Comparison of ENCODE assay signal across 8 cellular contexts in genomic region chr2:17878222-17879136, GRCh38. TPM values are rescaled to one million over a fixed set of nuclear protein-coding genes. Genes with fewer than 3 reads are reported as not detected.
DNase-seq lines count a peak whose midpoint lies in the region; ATAC-seq and TF ChIP-seq lines count a peak whose summit lies in the region.

KCNS3 (plus strand) TSS chr2:17878667; CDS start chr2:17931009, 52,342 bp downstream.

- H3K27ac ChIP-seq in CD8-positive, alpha-beta memory T cell (ENCODE audit: low read depth, low read length): no peak within 1 kb of the TSS
- H3K27ac ChIP-seq in Panc1 (ENCODE audit: low read length) (no peak within 1 kb of the TSS), colonic mucosa (peak within 1 kb of the TSS; percentile 77), liver (ENCODE audit: low read depth in 1 of 2, low read length in 2 of 2) (peak within 1 kb of the TSS in 1 of 2 donors; percentile 25), substantia nigra (ENCODE audit: low read depth, low read length, poor library complexity, severe bottlenecking) (peak within 1 kb of the TSS; percentile 23)

- in situ Hi-C loops in Panc1 (cut with HindIII; ENCODE audit: low pct_unique_long_range_greater_than_20kb, low sequenced_read_pairs): no loop called here

- peaks cover 10 to 29% (median 12%) of the 10 kb centered on the region in 3 donors for H3K4me1 Mint-ChIP-seq in CD8-positive, alpha-beta memory T cell

- peaks cover 15% of the 10 kb centered on the region for H3K27me3 ChIP-seq in CD8-positive, alpha-beta memory T cell (ENCODE audit: insufficient read depth, low read length, poor library complexity, severe bottlenecking)
- H3K27me3 ChIP-seq in Panc1 (ENCODE audit: control insufficient read depth, insufficient read depth, low read length): peaks cover 21% of the 10 kb centered on the region; the same call in 1 of the 2 replicates
- peaks cover 11% of the 10 kb centered on the region for H3K27me3 ChIP-seq in colonic mucosa
- peaks cover 0 to 2% (median 0%) of the 10 kb centered on the region in 4 donors for H3K27me3 ChIP-seq in liver (ENCODE audit: control insufficient read depth in 4 of 4, insufficient read depth in 4 of 4, low read length in 3 of 4)

- no peak for DNase-seq in CD8-positive, alpha-beta memory T cell
- DNase-seq in GM19238 (ENCODE audit: insufficient read length, low spot score) (peak; percentile 53), Panc1 (ENCODE audit: low read depth, low spot score) (no peak), colonic mucosa (peak; percentile 50), substantia nigra (lab: John Stamatoyannopoulos, UW) (peak in 13 of 49 donors; percentile 5 to 48 (median 27))
- no peak for DNase-seq in effector CD8-positive, alpha-beta T cell (lab: John Stamatoyannopoulos, UW)

- H3K4me3 Mint-ChIP-seq in CD8-positive, alpha-beta memory T cell: peak within 1 kb of the TSS in 6 of 7 donors; percentile 59 to 78 (median 71)

- no peaks in the 10 kb centered on the region for H3K36me3 Mint-ChIP-seq in CD8-positive, alpha-beta memory T cell

- peaks cover 52 to 75% of the 10 kb centered on the region in 2 donors for H3K27me3 Mint-ChIP-seq in CD8-positive, alpha-beta memory T cell

- TF ChIP-seq CTCF in Panc1 (IDR thresholded peaks at IDR 0.05) (no peak), colonic mucosa (IDR thresholded peaks at IDR 0.05) (no peak), liver (IDR thresholded peaks at IDR 0.05; ENCODE audit: low read depth, low read length, missing input control) (no peak)

- intact Hi-C loops in Panc1 (cut with micrococcal nuclease; ENCODE audit: unreplicated experiment): no loop called here
- intact Hi-C loops in colonic mucosa (cut with DNase I): no loop called here

- peak within 1 kb of the TSS in 1 of 8 donors; percentile 20 for H3K27ac Mint-ChIP-seq in CD8-positive, alpha-beta memory T cell

- no peak for TF ChIP-seq RAD21 in liver (IDR thresholded peaks at IDR 0.05)

- no peaks in the 10 kb centered on the region for H3K9me3 ChIP-seq in CD8-positive, alpha-beta memory T cell (ENCODE audit: low read length)
- H3K9me3 ChIP-seq in Panc1 (ENCODE audit: control insufficient read depth, insufficient read depth, low read depth, low read length): no peaks in the 10 kb centered on the region
- H3K9me3 ChIP-seq in colonic mucosa: no peaks in the 10 kb centered on the region
- H3K9me3 ChIP-seq in liver (ENCODE audit: control insufficient read depth in 4 of 4, low read length in 3 of 4): no peaks in the 10 kb centered on the region

- no peaks in the 10 kb centered on the region for H3K36me3 ChIP-seq in CD8-positive, alpha-beta memory T cell (ENCODE audit: insufficient read depth, low read length)
- no peaks in the 10 kb centered on the region for H3K36me3 ChIP-seq in Panc1 (ENCODE audit: control insufficient read depth, insufficient read depth, low read length)
- H3K36me3 ChIP-seq in colonic mucosa: no peaks in the 10 kb centered on the region
- no peaks in the 10 kb centered on the region for H3K36me3 ChIP-seq in liver (ENCODE audit: control insufficient read depth in 4 of 4, insufficient read depth in 3 of 4, low read depth in 1 of 4, low read length in 3 of 4)

- CTCF ChIA-PET in CD8-positive, alpha-beta memory T cell (lab: Charles Lee): no interaction called here
- CTCF ChIA-PET in Panc1 (lab: Charles Lee): no interaction called here

- POLR2A ChIA-PET in CD8-positive, alpha-beta memory T cell (lab: Charles Lee): no interaction called here
- POLR2A ChIA-PET in Panc1 (lab: Charles Lee): no interaction called here

- no peaks in the 10 kb centered on the region for H3K4me1 ChIP-seq in CD8-positive, alpha-beta memory T cell (ENCODE audit: insufficient read depth, low read length)
- peaks cover 5% of the 10 kb centered on the region; the same call in 1 of the 2 replicates for H3K4me1 ChIP-seq in Panc1 (ENCODE audit: control insufficient read depth, insufficient read depth, low read length)
- no peaks in the 10 kb centered on the region for H3K4me1 ChIP-seq in colonic mucosa
- peaks cover 9 to 23% (median 20%) of the 10 kb centered on the region in 4 donors for H3K4me1 ChIP-seq in liver (ENCODE audit: control insufficient read depth in 4 of 4, insufficient read depth in 4 of 4, low read length in 3 of 4)

- H3K4me3 ChIP-seq in CD8-positive, alpha-beta memory T cell (ENCODE audit: low read length): no peak within 1 kb of the TSS
- H3K4me3 ChIP-seq in Panc1 (ENCODE audit: low read depth in 2 of 2, low read length in 2 of 2) (peak within 1 kb of the TSS; percentile 38 to 50), colonic mucosa (peak within 1 kb of the TSS; percentile 79), liver (ENCODE audit: low read depth in 1 of 3, low read length in 3 of 3) (peak within 1 kb of the TSS; percentile 21 to 78 (median 73))

- WGBS in liver: 1% methylated on average over 114 of the region's 114 CpGs

- H3K9ac ChIP-seq in colonic mucosa (ENCODE audit: low read depth in 2 of 2, low read length in 2 of 2) (peak within 1 kb of the TSS; percentile 68 to 88), liver (ENCODE audit: low read depth in 1 of 2, low read length in 2 of 2) (no peak within 1 kb of the TSS)

- peaks cover 0 to 6% (median 5%) of the 10 kb centered on the region in 5 donors for H3K9me3 Mint-ChIP-seq in CD8-positive, alpha-beta memory T cell

- no TSS peak for BruUV-seq in Panc1 (replicated peaks; lab: Mats Ljungman, UMichigan)

- ATAC-seq in HG03139 (IDR thresholded peaks at IDR 0.05; ENCODE audit: unreplicated experiment) (peak; percentile 61), Panc1 (peak; percentile 89)

TF ChIP-seq in liver, 16 proteins besides CTCF, POLR2A, EP300 and RAD21:
- TF ChIP-seq ATF3 (IDR thresholded peaks at IDR 0.05) (no peak), SP1 (IDR thresholded peaks at IDR 0.05) (no peak), NR2F2 (IDR thresholded peaks at IDR 0.05) (no peak), FOXA1 (IDR thresholded peaks at IDR 0.05) (no peak), HNF4A (conservative IDR thresholded peaks at IDR 0.05) (no peak), MAX (IDR thresholded peaks at IDR 0.05) (no peak), TAF1 (conservative IDR thresholded peaks at IDR 0.05) (no peak), ZBTB33 (IDR thresholded peaks at IDR 0.05) (no peak), RXRA (IDR thresholded peaks at IDR 0.05) (no peak), GABPA (IDR thresholded peaks at IDR 0.05 in 1 of 2, conservative IDR thresholded peaks at IDR 0.05 in 1 of 2) (no peak), JUND (IDR thresholded peaks at IDR 0.05) (no peak), HNF4G (IDR thresholded peaks at IDR 0.05) (no peak), YY1 (IDR thresholded peaks at IDR 0.05) (no peak), REST (IDR thresholded peaks at IDR 0.05) (no peak), FOXA2 (IDR thresholded peaks at IDR 0.05) (no peak)

RNA-seq across cellular contexts. Expression of gene KCNS3, which starts in this region (rescaled TPM):
- not detected for total RNA-seq in CD8-positive, alpha-beta memory T cell
- polyA plus RNA-seq in CD8-positive, alpha-beta memory T cell: not detected
- 1.7 TPM for total RNA-seq in Panc1 (2021; ENCODE audit: unreplicated experiment)
- 2.9 TPM for polyA plus RNA-seq in Panc1 (2012; ENCODE audit: insufficient read length)
- 10 to 100 TPM; 10.7 to 17.5 TPM for total RNA-seq in colonic mucosa
- 1 to 10 TPM in 1 of 2 donors, under 1 TPM in 1; 0.56 to 2.8 TPM for total RNA-seq in liver
- polyA plus RNA-seq in liver: 1 to 10 TPM in 1 of 2 donors, under 1 TPM in 1; 0.96 to 2.5 TPM

Comparison
In these comparisons a context has a peak if more than half of its experiments do, and no peak if none do; other contexts are left out.
1. DNase-seq: peak in GM19238 (single experiment) and colonic mucosa (single experiment); none in CD8-positive, alpha-beta memory T cell (0 of 5), Panc1 (single experiment) and effector CD8-positive, alpha-beta T cell (single experiment).
2. H3K27ac ChIP-seq: peak in colonic mucosa (single experiment) and substantia nigra (single experiment); none in CD8-positive, alpha-beta memory T cell (single experiment) and Panc1 (single experiment).
3. H3K9ac ChIP-seq: peak in colonic mucosa (2 of 2); none in liver (0 of 2).